ENCODE assay signal across 22 cellular contexts in genomic region chr15:31160740-31161495, GRCh38. TPM values are rescaled to one million over a fixed set of nuclear protein-coding genes. Genes with fewer than 3 reads are reported as not detected.
DNase-seq lines count a peak whose midpoint lies in the region; ATAC-seq and TF ChIP-seq lines count a peak whose summit lies in the region.
"Had no signal": no experiment of that assay in that cellular context is flagged by ENCODE, and none has a peak within 500 bp of the region (broad histone marks: within the 10 kb centered on the region; RNA-seq: fewer than 3 reads in every experiment).

No MANE protein-coding gene starts in this region.

- ATAC-seq in GM23338 (no peak), HG03159 (IDR thresholded peaks at IDR 0.05; ENCODE audit: unreplicated experiment) (no peak)

- no peaks in the 10 kb centered on the region for H3K9me3 ChIP-seq in WERI-Rb-1 (ENCODE audit: severe bottlenecking)
- H3K9me3 ChIP-seq: BE2C had no signal

- H4K20me1 ChIP-seq in GM23338 (replicated peaks; ENCODE audit: insufficient read depth) = no peaks in the 10 kb centered on the region

- no peaks in the 10 kb centered on the region for H3F3A ChIP-seq in GM23338 (replicated peaks; ENCODE audit: low read depth)

- H3K79me2 ChIP-seq in GM23338 (replicated peaks; ENCODE audit: insufficient read depth) = no peaks in the 10 kb centered on the region

- intact Hi-C loops in MCF 10A (cut with micrococcal nuclease) = no loop called here

- no TSS peak for BruUV-seq in MCF 10A (replicated peaks; lab: Mats Ljungman, UMichigan)

- H3K4me1 Mint-ChIP-seq in GM23338 = peaks cover 14% of the 10 kb centered on the region
- H3K4me1 Mint-ChIP-seq in neural crest cell = peaks cover 27% of the 10 kb centered on the region
- H3K4me1 Mint-ChIP-seq in MCF 10A (ENCODE audit: insufficient read depth, unreplicated experiment) = peaks cover 16% of the 10 kb centered on the region
- H3K4me1 Mint-ChIP-seq: CD14-positive monocyte had no signal

- peaks cover 6% of the 10 kb centered on the region; the same call in 1 of the 2 replicates for H3K36me3 ChIP-seq in GM23338 (ENCODE audit: insufficient read depth)
- no peaks in the 10 kb centered on the region for H3K36me3 ChIP-seq in WERI-Rb-1
- H3K36me3 ChIP-seq: BE2C had no signal

- peaks cover 10% of the 10 kb centered on the region for H3K27me3 Mint-ChIP-seq in GM23338 (ENCODE audit: insufficient read depth, low read depth, poor library complexity)
- no peaks in the 10 kb centered on the region for H3K27me3 Mint-ChIP-seq in neural crest cell (ENCODE audit: low read depth)
- H3K27me3 Mint-ChIP-seq in MCF 10A (ENCODE audit: insufficient read depth, unreplicated experiment) = no peaks in the 10 kb centered on the region

- H3K4me1 ChIP-seq in GM23338 (ENCODE audit: insufficient read depth) = peaks cover 11% of the 10 kb centered on the region; the same call in 1 of the 2 replicates
- H3K4me1 ChIP-seq: BE2C had no signal

- no peak overlapping the region for H3K27ac ChIP-seq in GM23338 (ENCODE audit: low read depth)
- no peak overlapping the region for H3K27ac ChIP-seq in WERI-Rb-1

- H3K9me3 Mint-ChIP-seq in GM23338 = peaks cover 7% of the 10 kb centered on the region; the same call in 2 of the 3 replicates
- H3K9me3 Mint-ChIP-seq in neural crest cell = peaks cover 4% of the 10 kb centered on the region
- no peaks in the 10 kb centered on the region for H3K9me3 Mint-ChIP-seq in MCF 10A (ENCODE audit: unreplicated experiment)
- H3K9me3 Mint-ChIP-seq: CD8-positive, alpha-beta memory T cell had no signal

- no peaks in the 10 kb centered on the region for H3K9me2 ChIP-seq in GM23338 (ENCODE audit: insufficient read depth)

- H3K4me3 ChIP-seq in GM23338 = no peak overlapping the region
- H3K4me3 ChIP-seq in WERI-Rb-1 (ENCODE audit: low read depth, low read length) = peak overlapping the region; percentile 11
- H3K4me3 ChIP-seq: K562 had no signal

- peak overlapping the region; percentile 18; the same call in 1 of the 2 replicates for H2AFZ ChIP-seq in GM23338

- H3K36me3 Mint-ChIP-seq in GM23338 (ENCODE audit: low read depth) (peaks cover 5% of the 10 kb centered on the region; the same call in 1 of the 3 replicates), neural crest cell (ENCODE audit: low read depth) (no peaks in the 10 kb centered on the region), MCF 10A (ENCODE audit: insufficient read depth, unreplicated experiment) (no peaks in the 10 kb centered on the region)
- H3K36me3 Mint-ChIP-seq: CD14-positive monocyte; CD8-positive, alpha-beta memory T cell had no signal

- no peak for TF ChIP-seq CTCF in GM23338 (conservative IDR thresholded peaks at IDR 0.05; ENCODE audit: low read depth in 2 of 2)
- TF ChIP-seq CTCF in WERI-Rb-1 (IDR thresholded peaks at IDR 0.05; ENCODE audit: low read depth, low read length) = no peak
- no peak for TF ChIP-seq CTCF in neural crest cell (conservative IDR thresholded peaks at IDR 0.05)
- no peak for TF ChIP-seq CTCF in MCF 10A (IDR thresholded peaks at IDR 0.05; ENCODE audit: unreplicated experiment)

- POLR2A ChIA-PET in MCF 10A (lab: Yijun Ruan, JAX) = no interaction called here

- DNase-seq in GM23338 (ENCODE audit: low spot score) = no peak
- peak; percentile 21 for DNase-seq in WERI-Rb-1
- no peak for DNase-seq in neural crest cell (ENCODE audit: low read depth, low spot score)
- DNase-seq in NCI-H345 treated with DMSO at 0.1 percent for 48 hours (lab: John Stamatoyannopoulos, UW; ENCODE audit: unreplicated experiment) = no peak
- no peak for DNase-seq in MCF 10A (ENCODE audit: unreplicated experiment)
- no peak for DNase-seq in stimulated activated CD4-positive, alpha-beta T cell treated with anti-CD3 and anti-CD28 coated beads, Interleukin-15, amount 100 ng/mL, for 24 hours
- DNase-seq: CD8-positive, alpha-beta memory T cell; DMS153; DND-41; H9; Kasumi-1; NCI-H2029; NCI-H446 treated with DMSO at 0.1 percent for 48 hours; NCI-H526; Right ventricle myocardium superior; RPMI8226 had no signal

- no peak overlapping the region for H3K4me2 ChIP-seq in GM23338

- H3K4me3 Mint-ChIP-seq in GM23338 (no peak overlapping the region), neural crest cell (no peak overlapping the region), MCF 10A (ENCODE audit: unreplicated experiment) (no peak overlapping the region)
- H3K4me3 Mint-ChIP-seq: CD14-positive monocyte; CD8-positive, alpha-beta memory T cell; H9 had no signal

- no peaks in the 10 kb centered on the region for H3K27me3 ChIP-seq in GM23338 (ENCODE audit: insufficient read depth)
- H3K27me3 ChIP-seq in WERI-Rb-1 (ENCODE audit: insufficient read depth, low read depth, severe bottlenecking) = no peaks in the 10 kb centered on the region
- H3K27me3 ChIP-seq: BE2C had no signal

- no peak overlapping the region for H3K27ac Mint-ChIP-seq in GM23338
- peak overlapping the region; percentile 35 for H3K27ac Mint-ChIP-seq in neural crest cell (ENCODE audit: unreplicated experiment)
- no peak overlapping the region for H3K27ac Mint-ChIP-seq in MCF 10A (ENCODE audit: low read depth, unreplicated experiment)

- CTCF ChIA-PET in MCF 10A (lab: Yijun Ruan, JAX) = interaction anchor here (1.4 kb wide), 1 partner anchor 54 kb away, joined by 5 read pairs; no protein-coding TSS in a partner anchor

TF ChIP-seq in GM23338, 12 proteins besides CTCF, POLR2A, EP300 and RAD21 (continues in another document):
- TF ChIP-seq JUNB (IDR thresholded peaks at IDR 0.05; ENCODE audit: unreplicated experiment) (no peak), ETS1 (IDR thresholded peaks at IDR 0.05) (no peak), REST (IDR thresholded peaks at IDR 0.05; ENCODE audit: unreplicated experiment) (no peak)

RNA-seq across cellular contexts. Expression of gene TRPM1, which starts 59.4 kb away (rescaled TPM):
- not detected in 2 replicates for total RNA-seq in GM23338 (2014; rRNA removed; shearing (Covaris generic))
- polyA plus RNA-seq in GM23338 (2016; fragmentation: Nextera tagmentation; extraction: Ambion mirVana) = 0.17 and 0.19 TPM in 2 replicates
- total RNA-seq in neural crest cell = not detected in 2 replicates
- total RNA-seq in MCF 10A (2022) = not detected in 2 replicates
- total RNA-seq: A673; CD8-positive, alpha-beta memory T cell; H9; HT1080; K562; Right ventricle myocardium superior had no signal
